Comparison of ENCODE assay signal across 1 cellular context in the genomic region with DNA sequence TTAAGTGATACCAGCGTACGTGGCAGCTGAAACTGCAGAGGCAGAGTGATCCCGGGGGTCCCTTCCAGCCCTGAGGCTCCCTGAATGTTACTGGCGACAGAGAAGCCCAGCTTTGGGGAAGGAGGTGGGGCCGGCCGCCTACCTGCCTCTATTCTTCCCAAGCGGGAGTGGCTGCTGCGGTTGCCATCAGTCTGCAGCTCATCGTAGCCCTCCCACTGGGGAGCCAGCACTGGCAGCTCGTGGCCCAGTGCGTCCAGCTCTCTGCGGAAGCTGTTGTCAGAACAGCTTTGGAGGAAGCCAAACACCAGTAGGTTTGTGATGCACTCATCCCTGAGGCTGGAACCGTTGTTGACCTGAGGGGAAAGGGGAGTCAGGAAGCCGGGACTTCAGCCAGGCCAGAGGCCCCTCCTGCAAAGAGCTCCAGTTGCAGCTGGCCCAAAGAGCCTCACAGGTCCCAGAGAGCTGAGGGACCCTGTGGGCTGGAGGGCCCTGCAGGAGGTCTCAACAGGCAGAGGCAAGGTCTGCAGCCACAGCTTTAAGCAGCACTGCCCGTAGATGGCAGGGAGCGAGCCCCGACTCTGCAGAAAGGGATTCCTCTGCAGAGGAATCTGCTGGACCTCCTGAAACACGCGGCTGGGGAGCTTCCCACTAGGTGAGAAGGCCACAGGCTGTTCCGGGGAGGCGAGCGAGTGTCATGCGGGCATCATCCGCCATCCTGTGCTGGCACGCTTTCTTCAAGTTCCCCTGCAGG.
TF ChIP-seq lines count a peak whose summit lies in the region.

No MANE protein-coding gene starts in this region.

TF ChIP-seq in WTC11, 78 proteins besides CTCF, POLR2A, EP300 and RAD21:
- TF ChIP-seq IRF2 (CRISPR knock-in tag; IDR thresholded peaks at IDR 0.05; ENCODE audit: borderline replicate concordance, low read depth): no peak
- TF ChIP-seq ZNF263 (CRISPR knock-in tag; IDR thresholded peaks at IDR 0.05; ENCODE audit: low read depth): no peak
- no peak for TF ChIP-seq SMAD3 (CRISPR knock-in tag; IDR thresholded peaks at IDR 0.05; ENCODE audit: borderline replicate concordance)
- TF ChIP-seq ZNF671 (CRISPR knock-in tag; IDR thresholded peaks at IDR 0.05): no peak
- TF ChIP-seq ZNF219 (CRISPR knock-in tag; IDR thresholded peaks at IDR 0.05; ENCODE audit: borderline replicate concordance): no peak
- no peak for TF ChIP-seq ZNF396 (CRISPR knock-in tag; IDR thresholded peaks at IDR 0.05; ENCODE audit: borderline replicate concordance)
- TF ChIP-seq, protein P1, sequence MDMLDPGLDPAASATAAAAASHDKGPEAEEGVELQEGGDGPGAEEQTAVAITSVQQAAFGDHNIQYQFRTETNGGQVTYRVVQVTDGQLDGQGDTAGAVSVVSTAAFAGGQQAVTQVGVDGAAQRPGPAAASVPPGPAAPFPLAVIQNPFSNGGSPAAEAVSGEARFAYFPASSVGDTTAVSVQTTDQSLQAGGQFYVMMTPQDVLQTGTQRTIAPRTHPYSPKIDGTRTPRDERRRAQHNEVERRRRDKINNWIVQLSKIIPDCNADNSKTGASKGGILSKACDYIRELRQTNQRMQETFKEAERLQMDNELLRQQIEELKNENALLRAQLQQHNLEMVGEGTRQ (CRISPR knock-in tag; IDR thresholded peaks at IDR 0.05): no peak
- TF ChIP-seq, protein P2, sequence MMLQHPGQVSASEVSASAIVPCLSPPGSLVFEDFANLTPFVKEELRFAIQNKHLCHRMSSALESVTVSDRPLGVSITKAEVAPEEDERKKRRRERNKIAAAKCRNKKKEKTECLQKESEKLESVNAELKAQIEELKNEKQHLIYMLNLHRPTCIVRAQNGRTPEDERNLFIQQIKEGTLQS (CRISPR knock-in tag; conservative IDR thresholded peaks at IDR 0.05): no peak
- TF ChIP-seq, protein P3, sequence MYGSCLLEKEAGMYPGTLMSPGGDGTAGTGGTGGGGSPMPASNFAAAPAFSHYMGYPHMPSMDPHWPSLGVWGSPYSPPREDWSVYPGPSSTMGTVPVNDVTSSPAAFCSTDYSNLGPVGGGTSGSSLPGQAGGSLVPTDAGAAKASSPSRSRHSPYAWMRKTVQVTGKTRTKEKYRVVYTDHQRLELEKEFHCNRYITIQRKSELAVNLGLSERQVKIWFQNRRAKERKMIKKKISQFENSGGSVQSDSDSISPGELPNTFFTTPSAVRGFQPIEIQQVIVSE (CRISPR knock-in tag; IDR thresholded peaks at IDR 0.05; ENCODE audit: borderline replicate concordance): no peak
- TF ChIP-seq NFYB (CRISPR knock-in tag; conservative IDR thresholded peaks at IDR 0.05; ENCODE audit: low read depth): no peak
